29 cellular contexts compared by ENCODE assay signal in genomic region chr9:326667-327066, GRCh38.
DNase-seq lines count a peak whose midpoint lies in the region; ATAC-seq, FAIRE-seq and TF ChIP-seq lines count a peak whose summit lies in the region.
"Had no signal": no experiment of that assay in that cellular context is flagged by ENCODE, and none has a peak within 500 bp of the region (broad histone marks: within the 10 kb centered on the region; RNA-seq: fewer than 3 reads in every experiment).

No MANE protein-coding gene starts in this region.

- H3K27ac ChIP-seq in HepG2 (ENCODE audit: extremely low read length, insufficient read depth, low read length) (no peak overlapping the region), right lobe of liver (no peak overlapping the region)
- H3K27ac ChIP-seq: BLaER1, breast epithelium, SJCRH30, spleen had no signal

- H3K79me2 ChIP-seq in HepG2 (ENCODE audit: insufficient read depth, low read length) = no peaks in the 10 kb centered on the region

- ATAC-seq in HepG2 = no peak
- no peak for ATAC-seq in right lobe of liver
- ATAC-seq in activated T-helper 17 cell treated with anti-CD3 and anti-CD28 coated beads, Interleukin-2, amount 50 U/mL, for 72 hours (replicated peaks) = no peak
- no peak for ATAC-seq in stimulated activated effector memory CD8-positive, alpha-beta T cell treated with anti-CD3 and anti-CD28 coated beads, Interleukin-12 subunit alpha, Interleukin-12 subunit beta, amount 100 ng/mL, for 72 hours
- no peak for ATAC-seq in GM19351 (IDR thresholded peaks at IDR 0.05; ENCODE audit: unreplicated experiment)
- ATAC-seq: right cardiac atrium; stimulated activated memory B cell treated with anti-CD40 and anti-IgM and Interleukin-4, amounts not matched to agents 10 μg/mL and 1 μg/mL and 100 μg/mL, for 72 hours had no signal

- H3K4me1 Mint-ChIP-seq in activated T-helper 17 cell treated with anti-CD3 and anti-CD28 coated beads, Interleukin-2, amount 50 U/mL, for 72 hours = no peaks in the 10 kb centered on the region
- peaks cover 7% of the 10 kb centered on the region for H3K4me1 Mint-ChIP-seq in stimulated activated effector memory CD8-positive, alpha-beta T cell treated with anti-CD3 and anti-CD28 coated beads, Interleukin-12 subunit alpha, Interleukin-12 subunit beta, amount 100 ng/mL, for 72 hours
- H3K4me1 Mint-ChIP-seq: activated B cell treated with CpG ODN at 0.5 μM for 24 hours; stimulated activated memory B cell treated with anti-CD40 and anti-IgM and Interleukin-4, amounts not matched to agents 10 μg/mL and 1 μg/mL and 100 μg/mL, for 72 hours had no signal

- peaks cover 83% of the 10 kb centered on the region for H3K36me3 Mint-ChIP-seq in activated T-helper 17 cell treated with anti-CD3 and anti-CD28 coated beads, Interleukin-2, amount 50 U/mL, for 72 hours (ENCODE audit: low read depth)
- peaks cover 74% of the 10 kb centered on the region for H3K36me3 Mint-ChIP-seq in stimulated activated effector memory CD8-positive, alpha-beta T cell treated with anti-CD3 and anti-CD28 coated beads, Interleukin-12 subunit alpha, Interleukin-12 subunit beta, amount 100 ng/mL, for 72 hours

- peak overlapping the region; percentile 18 for H3K27ac Mint-ChIP-seq in activated T-helper 17 cell treated with anti-CD3 and anti-CD28 coated beads, Interleukin-2, amount 50 U/mL, for 72 hours
- peak overlapping the region; percentile 17 for H3K27ac Mint-ChIP-seq in stimulated activated effector memory CD8-positive, alpha-beta T cell treated with anti-CD3 and anti-CD28 coated beads, Interleukin-12 subunit alpha, Interleukin-12 subunit beta, amount 100 ng/mL, for 72 hours
- H3K27ac Mint-ChIP-seq: activated B cell treated with CpG ODN at 0.5 μM for 24 hours; stimulated activated memory B cell treated with anti-CD40 and anti-IgM and Interleukin-4, amounts not matched to agents 10 μg/mL and 1 μg/mL and 100 μg/mL, for 72 hours had no signal

- H3K4me2 ChIP-seq in HepG2 (ENCODE audit: low read depth, low read length) = no peak overlapping the region
- H3K4me2 ChIP-seq: BLaER1 had no signal

- WGBS in HepG2 (ENCODE audit: low lambda C conversion rate) = 61% methylated on average over 2 of the region's 2 CpGs
- WGBS in right lobe of liver (ENCODE audit: insufficient coverage, low coverage, low lambda C conversion rate, missing lambda C conversion rate) = 100% methylated on average over 1 of the region's 2 CpGs

- no peak for TF ChIP-seq RAD21 in HepG2 (CRISPR knock-in tag; IDR thresholded peaks at IDR 0.05)

- no TSS peak for BruUV-seq in HepG2 (replicated peaks; lab: Mats Ljungman, UMichigan)

- no peak for FAIRE-seq in HepG2 (lab: Jason Lieb, UNC)
- FAIRE-seq: keratinocyte had no signal

- in situ Hi-C loops in HepG2 (cut with HindIII; ENCODE audit: extremely low pct_ligation_motif_present, low pct_unique_long_range_greater_than_20kb) = no loop called here

- H4K20me1 ChIP-seq in HepG2 (ENCODE audit: insufficient read depth, low read length) = no peaks in the 10 kb centered on the region
- H4K20me1 ChIP-seq: BLaER1 had no signal

- H3K9me3 ChIP-seq in HepG2 (ENCODE audit: low read length) (no peaks in the 10 kb centered on the region), right lobe of liver (no peaks in the 10 kb centered on the region)
- H3K9me3 ChIP-seq: BLaER1, breast epithelium, MG63, SJCRH30, spleen had no signal

- POLR2A ChIA-PET in HepG2 (lab: Yijun Ruan, JAX) = no interaction called here

- H3K9ac ChIP-seq in HepG2 (ENCODE audit: insufficient read depth, low read depth, low read length) = no peak overlapping the region
- H3K9ac ChIP-seq: BLaER1 had no signal

- no peak for TF ChIP-seq EP300 in HepG2 (IDR thresholded peaks at IDR 0.05; ENCODE audit: low read depth in 2 of 2, low read length in 2 of 2)
- TF ChIP-seq EP300 in HepG2 (CRISPR knock-in tag; IDR thresholded peaks at IDR 0.05; ENCODE audit: borderline replicate concordance) = no peak

- no peaks in the 10 kb centered on the region for H3K27me3 ChIP-seq in HepG2 (ENCODE audit: control insufficient read depth in 1 of 2, insufficient read depth in 2 of 2, low read length in 2 of 2)
- H3K27me3 ChIP-seq in right lobe of liver = no peaks in the 10 kb centered on the region
- H3K27me3 ChIP-seq: BLaER1, breast epithelium, MG63, SJCRH30, spleen had no signal

- H3K4me1 ChIP-seq in HepG2 (ENCODE audit: insufficient read depth, low read length) (no peaks in the 10 kb centered on the region), right lobe of liver (no peaks in the 10 kb centered on the region)
- H3K4me1 ChIP-seq: SJCRH30, spleen had no signal

- H3K9me3 Mint-ChIP-seq in activated T-helper 17 cell treated with anti-CD3 and anti-CD28 coated beads, Interleukin-2, amount 50 U/mL, for 72 hours = no peaks in the 10 kb centered on the region
- H3K9me3 Mint-ChIP-seq in stimulated activated effector memory CD8-positive, alpha-beta T cell treated with anti-CD3 and anti-CD28 coated beads, Interleukin-12 subunit alpha, Interleukin-12 subunit beta, amount 100 ng/mL, for 72 hours = no peaks in the 10 kb centered on the region
- H3K9me3 Mint-ChIP-seq: activated B cell treated with CpG ODN at 0.5 μM for 24 hours; stimulated activated memory B cell treated with anti-CD40 and anti-IgM and Interleukin-4, amounts not matched to agents 10 μg/mL and 1 μg/mL and 100 μg/mL, for 72 hours had no signal

- no peaks in the 10 kb centered on the region for H3K36me3 ChIP-seq in HepG2 (replicated peaks in 1 of 2; ENCODE audit: control insufficient read depth in 1 of 2, insufficient read depth in 2 of 2, low read length in 2 of 2)
- H3K36me3 ChIP-seq in right lobe of liver = peaks cover 0 to 4% (median 0%) of the 10 kb centered on the region in 4 donors
- H3K36me3 ChIP-seq: BLaER1, MG63, SJCRH30 had no signal

- no peaks in the 10 kb centered on the region for H3K27me3 Mint-ChIP-seq in activated T-helper 17 cell treated with anti-CD3 and anti-CD28 coated beads, Interleukin-2, amount 50 U/mL, for 72 hours
- H3K27me3 Mint-ChIP-seq: activated B cell treated with CpG ODN at 0.5 μM for 24 hours; stimulated activated memory B cell treated with anti-CD40 and anti-IgM and Interleukin-4, amounts not matched to agents 10 μg/mL and 1 μg/mL and 100 μg/mL, for 72 hours had no signal

- no peak for TF ChIP-seq CTCF in HepG2 (CRISPR knock-in tag; IDR thresholded peaks at IDR 0.05)
- no peak for TF ChIP-seq CTCF in right lobe of liver (IDR thresholded peaks at IDR 0.05)

- CTCF ChIA-PET in HepG2 (lab: Yijun Ruan, JAX; ENCODE audit: low intra/inter-chr PET ratio, low total read pairs) = no interaction called here

- no peak for DNase-seq in HepG2 (ENCODE audit: low spot score)
- DNase-seq in right lobe of liver = no peak
- peak; percentile 33 for DNase-seq in iPS-NIHi11 (ENCODE audit: low spot score)
- DNase-seq in stimulated activated effector memory CD8-positive, alpha-beta T cell treated with anti-CD3 and anti-CD28 coated beads, Interleukin-12 subunit alpha, Interleukin-12 subunit beta, amount 100 ng/mL, for 72 hours (ENCODE audit: low spot score in 2 of 2) = no peak
- no peak for DNase-seq in stimulated activated CD4-positive, alpha-beta T cell treated with anti-CD3 and anti-CD28 coated beads, Interleukin-4, amount 100 ng/mL, for 24 hours
- no peak for DNase-seq in middle frontal gyrus (ENCODE audit: extremely low spot score, low spot score)
- DNase-seq: activated B cell treated with CpG ODN at 0.5 μM for 24 hours; activated CD4-positive, alpha-beta T cell treated with anti-CD3 and anti-CD28 coated beads, Interleukin-2, amount 50 U/mL, for 48 hours; amygdala; DND-41; GOT3; hypothalamus; KBM-7; MG63; midbrain; NCI-H2081 treated with DMSO at 0.1 percent for 48 hours; NCI-H446; NCI-H774; posterior cingulate gyrus; right cardiac atrium; SJCRH30; spleen; stimulated activated CD4-positive, alpha-beta T cell treated with anti-CD3 and anti-CD28 coated beads, Interleukin-4, amount 100 ng/mL, for 1 hour had no signal

- H2AFZ ChIP-seq in HepG2 (ENCODE audit: low read length) = no peak overlapping the region

- intact Hi-C loops in HepG2 (cut with micrococcal nuclease; ENCODE audit: unreplicated experiment) = no loop called here
- intact Hi-C loops in right lobe of liver (cut with DNase I) = no loop called here

- H3K4me3 Mint-ChIP-seq in activated T-helper 17 cell treated with anti-CD3 and anti-CD28 coated beads, Interleukin-2, amount 50 U/mL, for 72 hours = no peak overlapping the region
- no peak overlapping the region for H3K4me3 Mint-ChIP-seq in stimulated activated effector memory CD8-positive, alpha-beta T cell treated with anti-CD3 and anti-CD28 coated beads, Interleukin-12 subunit alpha, Interleukin-12 subunit beta, amount 100 ng/mL, for 72 hours
- H3K4me3 Mint-ChIP-seq: activated B cell treated with CpG ODN at 0.5 μM for 24 hours; stimulated activated memory B cell treated with anti-CD40 and anti-IgM and Interleukin-4, amounts not matched to agents 10 μg/mL and 1 μg/mL and 100 μg/mL, for 72 hours had no signal

- no peak for TF ChIP-seq POLR2A in HepG2 (IDR thresholded peaks at IDR 0.05; ENCODE audit: insufficient read depth in 1 of 2, low read depth in 2 of 2, low read length in 2 of 2)
- TF ChIP-seq POLR2A in right lobe of liver (IDR thresholded peaks at IDR 0.05) = no peak

- H3K4me3 ChIP-seq in HepG2 (replicated peaks in 1 of 3; ENCODE audit: insufficient read depth in 1 of 3, low read depth in 2 of 3, low read length in 3 of 3) (no peak overlapping the region), right lobe of liver (no peak overlapping the region)
- H3K4me3 ChIP-seq: BLaER1, breast epithelium, MG63, SJCRH30, spleen had no signal

TF ChIP-seq in HepG2, 621 proteins besides CTCF, POLR2A, EP300 and RAD21:
- TF ChIP-seq ZNF556 (CRISPR knock-in tag; IDR thresholded peaks at IDR 0.05; ENCODE audit: borderline replicate concordance) (no peak), ZNF143 (CRISPR knock-in tag; IDR thresholded peaks at IDR 0.05) (peak; percentile 33; the same call in 1 of the 2 replicates)
